ENCODE assay signal across 8 cellular contexts in genomic region chr1:67166196-67166595, GRCh38. TPM values are rescaled to one million over a fixed set of nuclear protein-coding genes. Genes with fewer than 3 reads are reported as not detected.
DNase-seq lines count a peak whose midpoint lies in the region; ATAC-seq and TF ChIP-seq lines count a peak whose summit lies in the region.

Gene IL23R, plus strand, starts transcription at chr1:67166454. Its CDS starts 1,667 bp downstream, at chr1:67168121.

- no peak within 1 kb of the TSS for H3K4me3 Mint-ChIP-seq in T-helper 2 cell treated with Interferon-gamma antibody and Interleukin-4, amounts not matched to agents 5 μg/mL and 100 μg/mL, for 36 hours

- peak within 1 kb of the TSS; percentile 42 for H3K27ac Mint-ChIP-seq in T-helper 2 cell treated with Interferon-gamma antibody and Interleukin-4, amounts not matched to agents 5 μg/mL and 100 μg/mL, for 36 hours

- H3K9me3 Mint-ChIP-seq in T-helper 2 cell treated with Interferon-gamma antibody and Interleukin-4, amounts not matched to agents 5 μg/mL and 100 μg/mL, for 36 hours = peaks cover 12% of the 10 kb centered on the region

- no peak for TF ChIP-seq CTCF in tibial nerve (IDR thresholded peaks at IDR 0.05)

- no peak within 1 kb of the TSS for H3K4me2 ChIP-seq in mesendoderm (ENCODE audit: low read length)

- no peak for TF ChIP-seq EP300 in tibial nerve (IDR thresholded peaks at IDR 0.05)

- no peak within 1 kb of the TSS for H3K9ac ChIP-seq in mesendoderm (ENCODE audit: low read length)

- H3K4me3 ChIP-seq in mesendoderm (ENCODE audit: low read length) (no peak within 1 kb of the TSS), tibial nerve (no peak within 1 kb of the TSS)

- peaks cover 50% of the 10 kb centered on the region for H3K4me1 Mint-ChIP-seq in T-helper 2 cell treated with Interferon-gamma antibody and Interleukin-4, amounts not matched to agents 5 μg/mL and 100 μg/mL, for 36 hours (ENCODE audit: low read depth)

- H3K27ac ChIP-seq in mesendoderm (ENCODE audit: low read depth, low read length) (no peak within 1 kb of the TSS), tibial nerve (no peak within 1 kb of the TSS)

- TF ChIP-seq POLR2A in tibial nerve (IDR thresholded peaks at IDR 0.05) = no peak

- no CpG with 5 or more reads among the region's 4 CpGs for WGBS in mesendoderm (ENCODE audit: extremely low coverage, insufficient coverage, low lambda C conversion rate)
- 74 to 83% methylated on average over 4 of the region's 4 CpGs for WGBS in tibial nerve, 2 donors

- H3K18ac ChIP-seq in mesendoderm (ENCODE audit: low read length) = no peak within 1 kb of the TSS

- no peaks in the 10 kb centered on the region for H3K4me1 ChIP-seq in mesendoderm (ENCODE audit: control insufficient read depth, low read depth, low read length)
- no peaks in the 10 kb centered on the region for H3K4me1 ChIP-seq in tibial nerve

- H3K36me3 ChIP-seq in mesendoderm (ENCODE audit: control insufficient read depth, insufficient read depth, low read length) (no peaks in the 10 kb centered on the region), tibial nerve (no peaks in the 10 kb centered on the region)

- H3K79me1 ChIP-seq in mesendoderm (ENCODE audit: low read length) = no peaks in the 10 kb centered on the region

- peaks cover 8% of the 10 kb centered on the region for H3K27me3 Mint-ChIP-seq in T-helper 2 cell treated with Interferon-gamma antibody and Interleukin-4, amounts not matched to agents 5 μg/mL and 100 μg/mL, for 36 hours (ENCODE audit: low read depth)

- H2AK5ac ChIP-seq in mesendoderm (ENCODE audit: low read length) = no peak within 1 kb of the TSS

- H3K79me2 ChIP-seq in mesendoderm (ENCODE audit: control insufficient read depth, insufficient read depth, low read length) = no peaks in the 10 kb centered on the region

- no peaks in the 10 kb centered on the region for H3K27me3 ChIP-seq in mesendoderm (ENCODE audit: insufficient read depth, low read length, poor library complexity)
- no peaks in the 10 kb centered on the region for H3K27me3 ChIP-seq in tibial nerve

- no peak within 1 kb of the TSS for H2BK5ac ChIP-seq in mesendoderm (ENCODE audit: low read length)

- ATAC-seq in HG02759 (IDR thresholded peaks at IDR 0.05; ENCODE audit: unreplicated experiment) = peak; percentile 87

- DNase-seq in stimulated activated naive CD4-positive, alpha-beta T cell treated with Interleukin-2 at 50 U/mL for 16 hours (lab: John Stamatoyannopoulos, UW) = peak; percentile 49
- no peak for DNase-seq in stimulated activated naive CD4-positive, alpha-beta T cell (lab: John Stamatoyannopoulos, UW)
- peak; percentile 72 for DNase-seq in T-helper 2 cell treated with Interferon-gamma antibody and Interleukin-4, amounts not matched to agents 5 μg/mL and 100 μg/mL, for 36 hours (ENCODE audit: low spot score)
- DNase-seq in mesendoderm (no peak), NCI-H1436 treated with DMSO at 0.1 percent for 48 hours (lab: John Stamatoyannopoulos, UW) (no peak), putamen (ENCODE audit: low spot score) (no peak), tibial nerve (ENCODE audit: low spot score in 2 of 2) (no peak)

- H3K9me3 ChIP-seq in tibial nerve = no peaks in the 10 kb centered on the region

- H2BK15ac ChIP-seq in mesendoderm (replicated peaks; ENCODE audit: low read depth) = no peak within 1 kb of the TSS

- no peak within 1 kb of the TSS for H3K56ac ChIP-seq in mesendoderm (ENCODE audit: low read length)

- H2BK120ac ChIP-seq in mesendoderm (ENCODE audit: low read depth, low read length) = no peak within 1 kb of the TSS

- no peak within 1 kb of the TSS for H4K5ac ChIP-seq in mesendoderm (ENCODE audit: low read length)

- no peak within 1 kb of the TSS for H3K4ac ChIP-seq in mesendoderm (ENCODE audit: low read depth, low read length)

- H3K36me3 Mint-ChIP-seq in T-helper 2 cell treated with Interferon-gamma antibody and Interleukin-4, amounts not matched to agents 5 μg/mL and 100 μg/mL, for 36 hours (ENCODE audit: low read depth) = peaks cover 1% of the 10 kb centered on the region

- no peak within 1 kb of the TSS for H4K8ac ChIP-seq in mesendoderm (ENCODE audit: low read depth, low read length)

- H3K23ac ChIP-seq in mesendoderm (ENCODE audit: low read length) = no peak within 1 kb of the TSS

RNA-seq across cellular contexts. Expression of gene IL23R, which starts in this region (rescaled TPM):
- polyA plus RNA-seq in mesendoderm (2013, experiment 1 of 2) = 0.03 TPM
- 0.01 TPM for polyA plus RNA-seq in mesendoderm (2013, experiment 2 of 2)
- total RNA-seq in tibial nerve = not detected

Comparison
In these comparisons a context has a peak if more than half of its experiments do, and no peak if none do; other contexts are left out.
1. DNase-seq: peak in stimulated activated naive CD4-positive, alpha-beta T cell treated with Interleukin-2 at 50 U/mL for 16 hours (single experiment) and T-helper 2 cell treated with Interferon-gamma antibody and Interleukin-4, amounts not matched to agents 5 μg/mL and 100 μg/mL, for 36 hours (single experiment); none in stimulated activated naive CD4-positive, alpha-beta T cell (0 of 6), mesendoderm (single experiment), NCI-H1436 treated with DMSO at 0.1 percent for 48 hours (single experiment), putamen (single experiment) and tibial nerve (0 of 2).